ENCODE assay signal across 19 cellular contexts in genomic region chr6:170163405-170164170, GRCh38.
"Had no signal": no experiment of that assay in that cellular context is flagged by ENCODE, and none has a peak within 500 bp of the region (broad histone marks: within the 10 kb centered on the region; RNA-seq: fewer than 3 reads in every experiment).

No MANE protein-coding gene starts in this region.

- H3K27me3 Mint-ChIP-seq: stimulated activated naive CD8-positive, alpha-beta T cell treated with anti-CD3 and anti-CD28 coated beads, Interleukin-15, amount 100 ng/mL, for 72 hours had no signal

- DNase-seq: activated CD4-positive, alpha-beta T cell treated with anti-CD3 and anti-CD28 coated beads for 1 hour; activated CD4-positive, alpha-beta T cell treated with anti-CD3 and anti-CD28 coated beads, Interleukin-2, amount 50 U/mL, for 48 hours; activated gamma-delta T cell treated with Interleukin-2 at 50 U/mL for 16 hours; activated naive CD8-positive, alpha-beta T cell treated with anti-CD3 and anti-CD28 coated beads, Interleukin-2, amount 10 ng/mL, durations not matched to agents 7 days and 5 days; activated T-cell treated with anti-CD3 and anti-CD28 coated beads, Interleukin-2, amount 50 U/mL, for 72 hours; anterior cingulate cortex; hypothalamus; mucosa of descending colon; natural killer cell; stimulated activated CD4-positive, alpha-beta T cell treated with anti-CD3 and anti-CD28 coated beads, Interleukin-15, amount 100 ng/mL, for 24 hours; stimulated activated CD4-positive, alpha-beta T cell treated with anti-CD3 and anti-CD28 coated beads, Interleukin-4, amount 100 ng/mL, for 24 hours; stimulated activated naive CD8-positive, alpha-beta T cell treated with anti-CD3 and anti-CD28 coated beads, Interleukin-15, amount 100 ng/mL, for 72 hours; T-helper 9 cell had no signal

- H3K4me1 ChIP-seq: breast epithelium, pancreas had no signal

- H3K36me3 ChIP-seq: breast epithelium, pancreas, thoracic aorta had no signal

- H3K27ac Mint-ChIP-seq: activated T-cell treated with anti-CD3 and anti-CD28 coated beads, Interleukin-2, amount 50 U/mL, for 72 hours had no signal

- H3K4me3 Mint-ChIP-seq: activated T-cell treated with anti-CD3 and anti-CD28 coated beads, Interleukin-2, amount 50 U/mL, for 72 hours had no signal

- ATAC-seq: activated T-cell treated with anti-CD3 and anti-CD28 coated beads, Interleukin-2, amount 50 U/mL, for 72 hours; mucosa of descending colon; pancreas; stimulated activated naive CD8-positive, alpha-beta T cell treated with anti-CD3 and anti-CD28 coated beads, Interleukin-15, amount 100 ng/mL, for 72 hours had no signal

- H3K27me3 ChIP-seq: breast epithelium, dorsolateral prefrontal cortex, pancreas had no signal

- H3K27ac ChIP-seq: dorsolateral prefrontal cortex, pancreas had no signal

- H3K36me3 Mint-ChIP-seq: natural killer cell had no signal

- H3K9me3 ChIP-seq: breast epithelium, mucosa of descending colon, pancreas, thoracic aorta had no signal

- FAIRE-seq: endometrium, pancreas had no signal

- H3K4me1 Mint-ChIP-seq: activated naive CD8-positive, alpha-beta T cell treated with anti-CD3 and anti-CD28 coated beads, Interleukin-2, amount 10 ng/mL, durations not matched to agents 7 days and 5 days had no signal

- H3K9me3 Mint-ChIP-seq: activated T-cell treated with anti-CD3 and anti-CD28 coated beads, Interleukin-2, amount 50 U/mL, for 72 hours; natural killer cell had no signal

- H3K4me3 ChIP-seq: breast epithelium, dorsolateral prefrontal cortex, lung, mucosa of descending colon, pancreas, thoracic aorta had no signal
